ENCODE assay signal across 22 cellular contexts in the genomic region with DNA sequence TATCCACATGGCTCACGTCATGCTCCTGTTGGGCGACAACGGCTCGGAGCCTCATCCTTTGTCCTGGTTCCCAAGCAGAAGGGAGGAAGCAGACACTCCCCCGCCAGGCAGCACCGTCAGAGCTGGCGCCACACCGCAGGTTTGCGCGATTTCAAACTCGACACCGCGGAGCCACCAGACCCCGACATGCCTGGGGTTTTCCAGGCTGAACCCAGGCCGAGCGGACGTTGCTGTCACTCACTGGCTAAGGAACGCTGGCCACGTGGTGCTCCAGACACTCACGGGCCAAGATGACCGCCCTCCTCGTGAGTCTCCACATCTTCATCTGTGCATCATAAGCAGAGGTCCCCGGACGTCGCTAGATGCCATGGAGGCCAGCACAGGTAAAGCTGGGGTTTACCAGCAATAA. TPM values are rescaled to one million over a fixed set of nuclear protein-coding genes. Genes with fewer than 3 reads are reported as not detected.
"Had no signal": no experiment of that assay in that cellular context is flagged by ENCODE, and none has a peak within 500 bp of the region (broad histone marks: within the 10 kb centered on the region; RNA-seq: fewer than 3 reads in every experiment).

No MANE protein-coding gene starts in this region.

- H3K27ac Mint-ChIP-seq: activated B cell treated with CpG ODN at 0.5 μM for 24 hours; activated naive CD8-positive, alpha-beta T cell treated with anti-CD3 and anti-CD28 coated beads, Interleukin-2, amount 10 ng/mL, durations not matched to agents 7 days and 5 days; stimulated activated naive CD8-positive, alpha-beta T cell treated with anti-CD3 and anti-CD28 coated beads, Interleukin-15, Interleukin-2, amounts not matched to agents 100 ng/mL and 50 ng/mL, for 24 hours had no signal

- DNase-seq: activated CD4-positive, alpha-beta T cell treated with anti-CD3 and anti-CD28 coated beads, Interleukin-2, amount 50 U/mL, for 1 hour; activated gamma-delta T cell; activated naive CD8-positive, alpha-beta T cell treated with anti-CD3 and anti-CD28 coated beads, Interleukin-2, amount 10 ng/mL, durations not matched to agents 7 days and 5 days; activated T-cell treated with anti-CD3 and anti-CD28 coated beads, Interleukin-2, amount 50 U/mL, for 4 hours; body of pancreas; foreskin melanocyte; glutamatergic neuron; hippocampal formation; midbrain; psoas muscle; stimulated activated CD4-positive, alpha-beta T cell treated with anti-CD3 and anti-CD28 coated beads, Interleukin-15, amount 100 ng/mL, for 24 hours; stimulated activated CD4-positive, alpha-beta T cell treated with anti-CD3 and anti-CD28 coated beads, Interleukin-2, amount 100 ng/mL, for 48 hours had no signal

- FAIRE-seq: islet of Langerhans had no signal

- H3K4me3 Mint-ChIP-seq: activated B cell treated with CpG ODN at 0.5 μM for 24 hours; activated naive CD8-positive, alpha-beta T cell treated with anti-CD3 and anti-CD28 coated beads, Interleukin-2, amount 10 ng/mL, durations not matched to agents 7 days and 5 days; activated T-cell treated with anti-CD3 and anti-CD28 coated beads, Interleukin-2, amount 50 U/mL, for 4 hours; neural crest cell; stimulated activated naive CD8-positive, alpha-beta T cell treated with anti-CD3 and anti-CD28 coated beads, Interleukin-15, Interleukin-2, amounts not matched to agents 100 ng/mL and 50 ng/mL, for 24 hours had no signal

- H3K9me3 Mint-ChIP-seq: neural crest cell had no signal

- ATAC-seq: activated T-cell treated with anti-CD3 and anti-CD28 coated beads, Interleukin-2, amount 50 U/mL, for 4 hours; body of pancreas; psoas muscle; right cardiac atrium had no signal

- H3K27me3 Mint-ChIP-seq: activated naive CD8-positive, alpha-beta T cell treated with anti-CD3 and anti-CD28 coated beads, Interleukin-2, amount 10 ng/mL, durations not matched to agents 7 days and 5 days had no signal

- H3K4me1 Mint-ChIP-seq: activated B cell treated with CpG ODN at 0.5 μM for 24 hours; activated naive CD8-positive, alpha-beta T cell treated with anti-CD3 and anti-CD28 coated beads, Interleukin-2, amount 10 ng/mL, durations not matched to agents 7 days and 5 days; neural crest cell had no signal

RNA-seq across cellular contexts. Expression of gene TERT, which starts 9.0 kb away (rescaled TPM):
- total RNA-seq: body of pancreas, cardiac septum, epithelial cell of proximal tubule, lung microvascular endothelial cell, omental fat pad, psoas muscle, right cardiac atrium, tibial nerve had no signal
